ENCODE assay signal across 8 cellular contexts in genomic region chr1:26833432-26834405, GRCh38. TPM values are rescaled to one million over a fixed set of nuclear protein-coding genes. Genes with fewer than 3 reads are reported as not detected.
DNase-seq lines count a peak whose midpoint lies in the region; ATAC-seq and TF ChIP-seq lines count a peak whose summit lies in the region.

No MANE protein-coding gene starts in this region.

- peaks cover 69% of the 10 kb centered on the region for H3K36me3 ChIP-seq in lower lobe of right lung

- H3K27me3 Mint-ChIP-seq in CD4-positive, alpha-beta T cell = no peaks in the 10 kb centered on the region

- peak overlapping the region; percentile 96 for H3K27ac ChIP-seq in CD4-positive, alpha-beta T cell (ENCODE audit: low read depth, low read length)
- peak overlapping the region; percentile 58 for H3K27ac ChIP-seq in lower lobe of right lung

- intact Hi-C loops in CD4-positive, alpha-beta T cell (cut with DNase I, micrococcal nuclease) = loop anchor here (2.0 to 5.0 kb wide), 2 partner anchors 23 to 34 kb away; no protein-coding TSS in a partner anchor
- intact Hi-C loops in lower lobe of right lung (cut with DNase I) = no loop called here

- H3K4me1 Mint-ChIP-seq in CD4-positive, alpha-beta T cell (ENCODE audit: low read depth) = peaks cover 75% of the 10 kb centered on the region

- peaks cover 72% of the 10 kb centered on the region for H3K36me3 Mint-ChIP-seq in CD4-positive, alpha-beta T cell (ENCODE audit: low read depth)

- CTCF ChIA-PET in CD4-positive, alpha-beta T cell (lab: Charles Lee) = interaction anchor here (0.7 to 3.3 kb wide), 17 partner anchors 9 to 235 kb away, joined by 3 to 36 read pairs (median 4); no protein-coding TSS in a partner anchor

- peak; percentile 33 for TF ChIP-seq CTCF in CD4-positive, alpha-beta T cell (IDR thresholded peaks at IDR 0.05)
- TF ChIP-seq CTCF in lower lobe of right lung (IDR thresholded peaks at IDR 0.05) = no peak

- H3K27me3 ChIP-seq in CD4-positive, alpha-beta T cell (ENCODE audit: control insufficient read depth, insufficient read depth, low read length) = no peaks in the 10 kb centered on the region
- no peaks in the 10 kb centered on the region for H3K27me3 ChIP-seq in lower lobe of right lung (ENCODE audit: low read depth)

- H3K27ac Mint-ChIP-seq in CD4-positive, alpha-beta T cell = peak overlapping the region; percentile 100

- ATAC-seq in CD4-positive, alpha-beta T cell (ENCODE audit: poor library complexity) = peak; percentile 94
- ATAC-seq in GM19467 (IDR thresholded peaks at IDR 0.05; ENCODE audit: unreplicated experiment) (peak; percentile 78), lower lobe of right lung (peak; percentile 67 to 77)
- ATAC-seq in stimulated activated naive CD8-positive, alpha-beta T cell treated with anti-CD3 and anti-CD28 coated beads, Interleukin-15, Interleukin-2, amounts not matched to agents 100 U/mL and 50 U/mL, for 24 hours = peak; percentile 94

- no peaks in the 10 kb centered on the region for H3K9me3 ChIP-seq in CD4-positive, alpha-beta T cell (ENCODE audit: control insufficient read depth, low read length)
- H3K9me3 ChIP-seq in lower lobe of right lung = no peaks in the 10 kb centered on the region

- H3K4me3 ChIP-seq in Jurkat, Clone E6-1 (ENCODE audit: low read length) = peak overlapping the region; percentile 13; the same call in 1 of the 2 replicates
- no peak overlapping the region for H3K4me3 ChIP-seq in lower lobe of right lung

- H3K4me1 ChIP-seq in lower lobe of right lung = peaks cover 25% of the 10 kb centered on the region

- H3K9me3 Mint-ChIP-seq in CD4-positive, alpha-beta T cell = no peaks in the 10 kb centered on the region

- peak; percentile 76 to 92 (median 83) for DNase-seq in CD4-positive, alpha-beta T cell
- DNase-seq in Jurkat, Clone E6-1 (ENCODE audit: low read depth, low spot score) = peak; percentile 94
- DNase-seq in activated CD8-positive, alpha-beta memory T cell treated with anti-CD3 and anti-CD28 coated beads, Interleukin-2, amount 50 U/mL, for 4 hours = peak; percentile 85
- DNase-seq in lower lobe of right lung (peak; percentile 76), NCI-H2081 (lab: John Stamatoyannopoulos, UW) (no peak), DMS 273 (lab: John Stamatoyannopoulos, UW; ENCODE audit: unreplicated experiment) (no peak)
- peak; percentile 84 for DNase-seq in stimulated activated naive CD8-positive, alpha-beta T cell treated with anti-CD3 and anti-CD28 coated beads, Interleukin-15, Interleukin-2, amounts not matched to agents 100 U/mL and 50 U/mL, for 24 hours

- peak overlapping the region; percentile 86 for H3K4me3 Mint-ChIP-seq in CD4-positive, alpha-beta T cell

- POLR2A ChIA-PET in CD4-positive, alpha-beta T cell (lab: Charles Lee) = interaction anchor here (0.6 to 2.9 kb wide), 22 partner anchors 8 to 600 kb away, joined by 3 to 37 read pairs (median 4); partner anchors contain the start of genes ARID1A, CEP85, GPATCH3 and GPN2

RNA-seq across cellular contexts. Expression of gene ZDHHC18, which starts 7.2 kb away (rescaled TPM):
- 10 to 100 TPM; 46.2 to 48.0 TPM for total RNA-seq in CD4-positive, alpha-beta T cell
- 42.1 TPM for polyA plus RNA-seq in Jurkat, Clone E6-1 (2012; ENCODE audit: insufficient read depth, insufficient read length)
- 29.1 TPM for total RNA-seq in lower lobe of right lung

RNA-seq across cellular contexts. Expression of gene SFN, which starts 29.2 kb away (rescaled TPM):
- total RNA-seq in CD4-positive, alpha-beta T cell = 1 to 10 TPM; 1.2 to 2.0 TPM
- 0.88 TPM for polyA plus RNA-seq in Jurkat, Clone E6-1 (2012; ENCODE audit: insufficient read depth, insufficient read length)
- 47.5 TPM for total RNA-seq in lower lobe of right lung

RNA-seq across cellular contexts. Expression of gene PIGV, which starts 46.0 kb away (rescaled TPM):
- 1 to 10 TPM; 3.8 to 4.7 TPM for total RNA-seq in CD4-positive, alpha-beta T cell
- polyA plus RNA-seq in Jurkat, Clone E6-1 (2012; ENCODE audit: insufficient read depth, insufficient read length) = 9.3 TPM
- total RNA-seq in lower lobe of right lung = 20.3 TPM

RNA-seq across cellular contexts. Expression of gene GPN2, which starts 56.4 kb away (rescaled TPM):
- 10 to 100 TPM; 42.0 to 44.4 TPM for total RNA-seq in CD4-positive, alpha-beta T cell
- polyA plus RNA-seq in Jurkat, Clone E6-1 (2012; ENCODE audit: insufficient read depth, insufficient read length) = 29.6 TPM
- 25.9 TPM for total RNA-seq in lower lobe of right lung

Comparison
In these comparisons a context has a peak if more than half of its experiments do, and no peak if none do; other contexts are left out.
1. DNase-seq: peak in CD4-positive, alpha-beta T cell (10 of 10), Jurkat, Clone E6-1 (single experiment), activated CD8-positive, alpha-beta memory T cell treated with anti-CD3 and anti-CD28 coated beads, Interleukin-2, amount 50 U/mL, for 4 hours (single experiment), lower lobe of right lung (single experiment) and stimulated activated naive CD8-positive, alpha-beta T cell treated with anti-CD3 and anti-CD28 coated beads, Interleukin-15, Interleukin-2, amounts not matched to agents 100 U/mL and 50 U/mL, for 24 hours (single experiment); none in NCI-H2081 (0 of 2) and DMS 273 (single experiment).
2. RNA of gene SFN, which starts 29.2 kb away (total RNA-seq): 47.5 TPM in lower lobe of right lung (single experiment); 1.2 to 2.0 TPM in CD4-positive, alpha-beta T cell; every median in the first group is over 10 times any median in the second.
3. Peak in every context shown above with its lines, with median percentiles within 50 percentile points of each other: ATAC-seq.